Comparison of ENCODE assay signal across 1 cellular context in genomic region chr20:38165089-38165965, GRCh38.
TF ChIP-seq lines count a peak whose summit lies in the region.

Gene TGM2, minus strand, starts transcription at chr20:38165270. Its CDS starts 72 bp downstream, at chr20:38165198.

TF ChIP-seq in HepG2, 621 proteins besides CTCF, POLR2A, EP300 and RAD21 (continued from another document and continues in another):
- TF ChIP-seq ZBTB26 (CRISPR knock-in tag; IDR thresholded peaks at IDR 0.05; ENCODE audit: borderline replicate concordance), result no peak
- peak; percentile 64; the same call in 1 of the 2 replicates for TF ChIP-seq ZMYM2 (CRISPR knock-in tag; IDR thresholded peaks at IDR 0.05)
- no peak for TF ChIP-seq MEF2D (CRISPR knock-in tag; IDR thresholded peaks at IDR 0.05)
- 0 out of 2 replicates have a peak, but pooled peaks have one; percentile 21 for TF ChIP-seq NR2F6 (IDR thresholded peaks at IDR 0.05)
- peak; percentile 41; the same call in 1 of the 2 replicates for TF ChIP-seq NR2F6 (CRISPR knock-in tag; IDR thresholded peaks at IDR 0.05)
- no peak for TF ChIP-seq ZNF431 (CRISPR knock-in tag; IDR thresholded peaks at IDR 0.05; ENCODE audit: borderline replicate concordance, low read depth)
- TF ChIP-seq ZBTB43 (CRISPR knock-in tag; conservative IDR thresholded peaks at IDR 0.05), result no peak
- TF ChIP-seq ZNF556 (CRISPR knock-in tag; IDR thresholded peaks at IDR 0.05; ENCODE audit: borderline replicate concordance), result peak; percentile 82; the same call in 1 of the 2 replicates
- 0 out of 2 replicates have a peak, but pooled peaks have one; percentile 19 for TF ChIP-seq ZNF251 (CRISPR knock-in tag; IDR thresholded peaks at IDR 0.05)
- peak; percentile 77; the same call in 1 of the 2 replicates for TF ChIP-seq ZSCAN5A (CRISPR knock-in tag; IDR thresholded peaks at IDR 0.05; ENCODE audit: borderline replicate concordance)
- TF ChIP-seq GABPA (IDR thresholded peaks at IDR 0.05; ENCODE audit: low read depth, low read length), result no peak
- no peak for TF ChIP-seq GABPA (CRISPR knock-in tag; IDR thresholded peaks at IDR 0.05; ENCODE audit: low read depth)
- no peak for TF ChIP-seq ATRX (CRISPR knock-in tag; IDR thresholded peaks at IDR 0.05; ENCODE audit: borderline replicate concordance)
- TF ChIP-seq E2F2 (CRISPR knock-in tag; IDR thresholded peaks at IDR 0.05; ENCODE audit: borderline replicate concordance), result no peak
- peak; percentile 87 for TF ChIP-seq ZNF749 (CRISPR knock-in tag; IDR thresholded peaks at IDR 0.05; ENCODE audit: borderline replicate concordance)
- peak; percentile 76; the same call in 1 of the 2 replicates for TF ChIP-seq PAX8 (CRISPR knock-in tag; IDR thresholded peaks at IDR 0.05; ENCODE audit: borderline replicate concordance)
- no peak for TF ChIP-seq EED (CRISPR knock-in tag; IDR thresholded peaks at IDR 0.05)
- 0 out of 2 replicates have a peak, but pooled peaks have one; percentile 37 for TF ChIP-seq ZNF44 (CRISPR knock-in tag; IDR thresholded peaks at IDR 0.05)
- peak; percentile 97 for TF ChIP-seq ZNF274 (CRISPR knock-in tag; IDR thresholded peaks at IDR 0.05)
- TF ChIP-seq PRDM4 (CRISPR knock-in tag; IDR thresholded peaks at IDR 0.05; ENCODE audit: borderline replicate concordance), result 0 out of 2 replicates have a peak, but pooled peaks have one; percentile 73
- no peak for TF ChIP-seq CREB3 (CRISPR knock-in tag; IDR thresholded peaks at IDR 0.05)
- peak; percentile 70; the same call in 1 of the 2 replicates for TF ChIP-seq FOXP4 (CRISPR knock-in tag; IDR thresholded peaks at IDR 0.05)
- TF ChIP-seq ESRRA (CRISPR knock-in tag; IDR thresholded peaks at IDR 0.05; ENCODE audit: low read depth), result peak; percentile 59; the same call in 1 of the 2 replicates
- TF ChIP-seq NR0B2 (CRISPR knock-in tag; IDR thresholded peaks at IDR 0.05), result peak; percentile 81
- peak; percentile 79 for TF ChIP-seq KAT8 (CRISPR knock-in tag; IDR thresholded peaks at IDR 0.05)
- peak; percentile 79 for TF ChIP-seq TAF15 (IDR thresholded peaks at IDR 0.05; ENCODE audit: low read depth, low read length, poor library complexity, severe bottlenecking)
- no peak for TF ChIP-seq POLR2AphosphoS2 (IDR thresholded peaks at IDR 0.05; ENCODE audit: low read depth, low read length)
- TF ChIP-seq PLRG1 (conservative IDR thresholded peaks at IDR 0.05), result no peak
- TF ChIP-seq HMG20A (CRISPR knock-in tag; IDR thresholded peaks at IDR 0.05; ENCODE audit: borderline replicate concordance), result peak; percentile 53; the same call in 1 of the 2 replicates
- peak; percentile 89 for TF ChIP-seq REPIN1 (CRISPR knock-in tag; IDR thresholded peaks at IDR 0.05; ENCODE audit: borderline replicate concordance, low read depth)
- TF ChIP-seq NCOA2 (CRISPR knock-in tag; IDR thresholded peaks at IDR 0.05), result peak; percentile 75
- no peak for TF ChIP-seq KMT2B (CRISPR knock-in tag; IDR thresholded peaks at IDR 0.05)
- TF ChIP-seq NPAS2 (CRISPR knock-in tag; IDR thresholded peaks at IDR 0.05; ENCODE audit: borderline replicate concordance), result no peak
- 0 out of 2 replicates have a peak, but pooled peaks have one; percentile 39 for TF ChIP-seq ZNF839 (CRISPR knock-in tag; IDR thresholded peaks at IDR 0.05; ENCODE audit: borderline replicate concordance)
- TF ChIP-seq ZFYVE20 (CRISPR knock-in tag; IDR thresholded peaks at IDR 0.05; ENCODE audit: borderline replicate concordance, low read depth), result no peak
- TF ChIP-seq ZBTB38 (CRISPR knock-in tag; IDR thresholded peaks at IDR 0.05), result no peak; the same call in 1 of the 2 replicates
- no peak for TF ChIP-seq GZF1 (CRISPR knock-in tag; IDR thresholded peaks at IDR 0.05)
- no peak for TF ChIP-seq ZBTB40 (IDR thresholded peaks at IDR 0.05)
- no peak for TF ChIP-seq ZBTB40 (CRISPR knock-in tag; IDR thresholded peaks at IDR 0.05)
- TF ChIP-seq NFIB (CRISPR knock-in tag; IDR thresholded peaks at IDR 0.05; ENCODE audit: borderline replicate concordance), result no peak; the same call in 1 of the 2 replicates
- TF ChIP-seq SAP130 (CRISPR knock-in tag; IDR thresholded peaks at IDR 0.05; ENCODE audit: low read depth), result peak; percentile 90
- TF ChIP-seq MXI1 (IDR thresholded peaks at IDR 0.05; ENCODE audit: borderline replicate concordance, low read depth, low read length), result no peak; the same call in 2 of the 3 replicates
